In the genomic region with DNA sequence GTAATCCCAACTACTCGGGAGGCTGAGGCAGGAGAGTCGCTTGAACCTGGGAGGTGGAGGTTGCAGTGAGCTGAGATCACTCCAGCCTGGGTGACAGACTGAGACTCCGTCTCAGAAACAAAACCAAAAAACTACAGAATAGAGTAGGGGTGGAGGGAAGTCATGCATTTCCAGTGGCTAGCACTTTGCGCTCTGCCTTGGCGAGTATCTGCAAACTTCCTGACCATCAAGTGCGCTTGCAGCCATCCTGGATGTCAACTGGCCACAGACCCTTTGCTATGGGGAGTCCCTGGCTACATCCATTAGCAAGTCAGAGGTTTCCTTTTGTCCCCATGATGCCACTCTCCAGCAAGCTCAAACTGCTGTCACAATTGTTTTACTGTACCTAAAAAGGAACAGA, we compare ENCODE assay signal across 12 cellular contexts.
DNase-seq lines count a peak whose midpoint lies in the region; ATAC-seq and TF ChIP-seq lines count a peak whose summit lies in the region.
"Had no signal": no experiment of that assay in that cellular context is flagged by ENCODE, and none has a peak within 500 bp of the region (broad histone marks: within the 10 kb centered on the region; RNA-seq: fewer than 3 reads in every experiment).

No MANE protein-coding gene starts in this region.

- H3K27me3 Mint-ChIP-seq in activated naive CD4-positive, alpha-beta T cell treated with anti-CD3 and anti-CD28 coated beads, Interleukin-2, amount 50 U/mL, for 24 hours, result no peaks in the 10 kb centered on the region
- no peaks in the 10 kb centered on the region for H3K27me3 Mint-ChIP-seq in central memory CD8-positive, alpha-beta T cell

- H3K27me3 ChIP-seq in Loucy (ENCODE audit: insufficient read depth, low read length, poor library complexity, severe bottlenecking), result no peaks in the 10 kb centered on the region

- peak overlapping the region; percentile 61 for H3K9ac ChIP-seq in Loucy (ENCODE audit: low read depth, low read length, poor library complexity, severe bottlenecking)

- H3K79me2 ChIP-seq in Loucy (ENCODE audit: insufficient read depth, low read length), result peaks cover 51% of the 10 kb centered on the region

- H3K9me2 ChIP-seq in Loucy (replicated peaks; ENCODE audit: low read depth, low read length), result no peaks in the 10 kb centered on the region

- H2AFZ ChIP-seq in Loucy (ENCODE audit: low read length), result no peak overlapping the region

- peak overlapping the region; percentile 98 for H3K27ac Mint-ChIP-seq in activated naive CD4-positive, alpha-beta T cell treated with anti-CD3 and anti-CD28 coated beads, Interleukin-2, amount 50 U/mL, for 24 hours
- H3K27ac Mint-ChIP-seq in central memory CD8-positive, alpha-beta T cell (ENCODE audit: low read depth), result peak overlapping the region; percentile 74

- no peaks in the 10 kb centered on the region for H4K20me1 ChIP-seq in Loucy (ENCODE audit: insufficient read depth, low read length, poor library complexity, severe bottlenecking)

- H3K9me3 ChIP-seq in Loucy (ENCODE audit: insufficient read depth, low read depth, low read length), result no peaks in the 10 kb centered on the region
- H3K9me3 ChIP-seq: mucosa of descending colon had no signal

- no peaks in the 10 kb centered on the region for H3K9me3 Mint-ChIP-seq in activated naive CD4-positive, alpha-beta T cell treated with anti-CD3 and anti-CD28 coated beads, Interleukin-2, amount 50 U/mL, for 24 hours
- no peaks in the 10 kb centered on the region for H3K9me3 Mint-ChIP-seq in central memory CD8-positive, alpha-beta T cell

- peaks cover 45% of the 10 kb centered on the region for H3K4me1 ChIP-seq in Loucy (ENCODE audit: insufficient read depth, low read length, poor library complexity, severe bottlenecking)

- no peak for TF ChIP-seq CTCF in Loucy (conservative IDR thresholded peaks at IDR 0.05; ENCODE audit: low read length)

- H3K36me3 Mint-ChIP-seq in activated naive CD4-positive, alpha-beta T cell treated with anti-CD3 and anti-CD28 coated beads, Interleukin-2, amount 50 U/mL, for 24 hours, result peaks cover 9% of the 10 kb centered on the region
- H3K36me3 Mint-ChIP-seq in central memory CD8-positive, alpha-beta T cell (ENCODE audit: insufficient read depth), result peaks cover 24% of the 10 kb centered on the region

- peaks cover 53% of the 10 kb centered on the region for H3K4me1 Mint-ChIP-seq in activated naive CD4-positive, alpha-beta T cell treated with anti-CD3 and anti-CD28 coated beads, Interleukin-2, amount 50 U/mL, for 24 hours
- peaks cover 39% of the 10 kb centered on the region for H3K4me1 Mint-ChIP-seq in central memory CD8-positive, alpha-beta T cell

- peaks cover 33% of the 10 kb centered on the region; the same call in 1 of the 2 replicates for H3K36me3 ChIP-seq in Loucy (ENCODE audit: insufficient read depth, low read length)

- no peak for DNase-seq in activated naive CD4-positive, alpha-beta T cell treated with Interleukin-2 at 50 U/mL for 16 hours
- no peak for DNase-seq in central memory CD8-positive, alpha-beta T cell (ENCODE audit: low spot score in 2 of 2)
- no peak for DNase-seq in NCI-H446 treated with DMSO at 0.1 percent for 48 hours (lab: John Stamatoyannopoulos, UW)
- no peak for DNase-seq in NCI-H2227 treated with DMSO at 0.1 percent for 48 hours (lab: John Stamatoyannopoulos, UW)
- DNase-seq in NCI-H2171 treated with DMSO at 0.1 percent for 48 hours (lab: John Stamatoyannopoulos, UW), result no peak
- DNase-seq: COR-L47, left ventricle myocardium superior, mucosa of descending colon, NCI-H2081 treated with DMSO at 0.1 percent for 48 hours, NCI-H524 treated with DMSO at 0.1 percent for 48 hours had no signal

- H3F3A ChIP-seq in Loucy (ENCODE audit: low read depth), result peaks cover 12% of the 10 kb centered on the region

- peak overlapping the region; percentile 71 for H3K4me3 ChIP-seq in Loucy (ENCODE audit: low read length, poor library complexity, severe bottlenecking)
- H3K4me3 ChIP-seq: mucosa of descending colon had no signal

- H3K4me2 ChIP-seq in Loucy (ENCODE audit: low read depth, low read length, poor library complexity, severe bottlenecking), result peak overlapping the region; percentile 91

- ATAC-seq in central memory CD8-positive, alpha-beta T cell (replicated peaks; ENCODE audit: extremely low read depth, poor library complexity, severe bottlenecking), result peak; percentile 22
- ATAC-seq: left ventricle myocardium superior, mucosa of descending colon had no signal

- H3K4me3 Mint-ChIP-seq in activated naive CD4-positive, alpha-beta T cell treated with anti-CD3 and anti-CD28 coated beads, Interleukin-2, amount 50 U/mL, for 24 hours, result peak overlapping the region; percentile 67
- peak overlapping the region; percentile 36 for H3K4me3 Mint-ChIP-seq in central memory CD8-positive, alpha-beta T cell
